ENCODE assay signal across 1 cellular context in genomic region chr9:108467653-108468324, GRCh38.
A peak's percentile ranks its signal among the peaks of the same experiment; 100 is the strongest.
TF ChIP-seq lines count a peak whose summit lies in the region.

No MANE protein-coding gene starts in this region.

TF ChIP-seq in IMR-90, 13 proteins besides CTCF, POLR2A, EP300 and RAD21 (continued from another document):
- no peak for TF ChIP-seq FOS (IDR thresholded peaks at IDR 0.05; ENCODE audit: low read depth, low read length)
- peak; percentile 82 for TF ChIP-seq BHLHE40 (IDR thresholded peaks at IDR 0.05; ENCODE audit: low read depth, low read length)
- TF ChIP-seq RCOR1 (IDR thresholded peaks at IDR 0.05; ENCODE audit: insufficient replicate concordance, low read length): no peak
- no peak for TF ChIP-seq NFE2L2 (IDR thresholded peaks at IDR 0.05; ENCODE audit: low read depth, low read length)
- TF ChIP-seq CEBPB (IDR thresholded peaks at IDR 0.05; ENCODE audit: low read depth, low read length): no peak
TF ChIP-seq in IMR-90: peak in this region for 1.
